1 cellular context compared by ENCODE assay signal in the genomic region with DNA sequence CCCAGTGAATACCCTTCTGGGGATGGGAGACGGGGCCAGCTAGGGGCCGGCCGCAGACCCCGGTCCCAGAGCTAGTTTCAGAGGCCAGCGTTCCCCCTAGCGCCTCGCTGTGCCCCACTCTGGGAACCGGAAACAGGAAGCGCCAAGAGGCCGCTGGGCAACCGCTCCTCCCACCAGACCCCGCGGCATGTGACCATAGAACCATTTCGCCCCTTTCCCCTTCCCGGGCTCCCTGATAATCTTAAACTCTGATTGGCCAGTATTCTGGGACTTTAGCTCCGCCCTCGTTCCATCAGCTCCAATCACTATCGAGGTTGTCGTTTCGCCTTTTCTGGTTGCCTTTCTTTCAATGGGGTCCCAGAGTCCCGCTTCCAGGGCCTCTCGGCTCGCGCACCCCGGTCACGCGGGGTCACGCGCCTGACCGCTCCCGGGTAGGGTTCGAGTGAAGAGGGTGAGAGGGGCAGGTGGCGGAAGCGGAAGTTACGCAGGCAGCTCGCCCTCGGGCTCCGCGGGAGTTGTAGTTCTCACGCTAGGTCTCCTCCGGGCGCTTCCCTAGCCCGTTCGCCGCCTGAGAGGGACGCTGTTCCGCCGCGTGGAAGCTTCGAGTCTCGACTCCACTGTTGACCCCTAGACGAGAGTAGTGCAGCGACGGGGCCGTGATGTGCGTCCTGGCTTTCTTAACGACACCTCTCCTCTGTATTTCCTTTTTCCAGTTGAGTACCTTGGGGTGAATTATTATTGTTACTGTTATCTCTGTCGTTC.
TF ChIP-seq lines count a peak whose summit lies in the region.

A gene (minus strand): TSS at position 121 of the 762 bp plus-strand sequence. CDS start 3,241 bp downstream, outside the sequence.

TF ChIP-seq in GM12878, 131 proteins besides CTCF, POLR2A, EP300 and RAD21 (continued from another document and continues in another):
- TF ChIP-seq ZBED1 (IDR thresholded peaks at IDR 0.05; ENCODE audit: borderline replicate concordance) (peak; percentile 19; the same call in 1 of the 2 replicates), ATF7 (IDR thresholded peaks at IDR 0.05; ENCODE audit: low read depth) (no peak), IKZF2 (IDR thresholded peaks at IDR 0.05) (peak in 1 of 2 experiments; percentile 61; a peak in 2 of 4 replicates), CHD1 (IDR thresholded peaks at IDR 0.05; ENCODE audit: low read depth, low read length) (no peak), SRF (IDR thresholded peaks at IDR 0.05; ENCODE audit: low read depth in 2 of 2, low read length in 2 of 2) (0 out of 4 replicates have a peak, but pooled peaks have one; percentile 2 to 31), POLR2AphosphoS2 (IDR thresholded peaks at IDR 0.05; ENCODE audit: low read depth, low read length) (peak; percentile 82; the same call in 1 of the 2 replicates), HCFC1 (IDR thresholded peaks at IDR 0.05; ENCODE audit: low read length) (peak; percentile 91), NR2C1 (IDR thresholded peaks at IDR 0.05) (peak; percentile 82), SUZ12 (IDR thresholded peaks at IDR 0.05; ENCODE audit: unreplicated experiment) (no peak), POLR2AphosphoS5 (IDR thresholded peaks at IDR 0.05; ENCODE audit: low read length) (peak; percentile 89), ZZZ3 (IDR thresholded peaks at IDR 0.05; ENCODE audit: control insufficient read depth, insufficient read length, low read depth) (no peak), POU2F2 (IDR thresholded peaks at IDR 0.05; ENCODE audit: borderline replicate concordance, low read depth, low read length) (peak; percentile 63; the same call in 1 of the 3 replicates), SMAD5 (IDR thresholded peaks at IDR 0.05; ENCODE audit: low read depth) (peak; percentile 55), SIN3A (IDR thresholded peaks at IDR 0.05; ENCODE audit: low read depth, low read length) (peak; percentile 12; the same call in 1 of the 2 replicates), ETV6 (conservative IDR thresholded peaks at IDR 0.05 in 1 of 2, IDR thresholded peaks at IDR 0.05 in 1 of 2; ENCODE audit: borderline replicate concordance in 1 of 2, low read depth in 1 of 2) (peak in 1 of 2 experiments; percentile 18; a peak in 1 of 4 replicates), JUND (IDR thresholded peaks at IDR 0.05; ENCODE audit: low read depth, low read length) (no peak), PAX5 (IDR thresholded peaks at IDR 0.05; ENCODE audit: borderline replicate concordance, low read depth, low read length) (peak; percentile 58), ASH2L (IDR thresholded peaks at IDR 0.05; ENCODE audit: borderline replicate concordance, low read depth) (no peak), HDAC2 (IDR thresholded peaks at IDR 0.05) (no peak), ZNF384 (IDR thresholded peaks at IDR 0.05; ENCODE audit: borderline replicate concordance, low read depth, low read length) (no peak), KAT2A (conservative IDR thresholded peaks at IDR 0.05; ENCODE audit: control insufficient read depth, low read depth, low read length) (no peak), TARDBP (IDR thresholded peaks at IDR 0.05; ENCODE audit: borderline replicate concordance) (peak; percentile 81)
- TF ChIP-seq, protein P1, sequence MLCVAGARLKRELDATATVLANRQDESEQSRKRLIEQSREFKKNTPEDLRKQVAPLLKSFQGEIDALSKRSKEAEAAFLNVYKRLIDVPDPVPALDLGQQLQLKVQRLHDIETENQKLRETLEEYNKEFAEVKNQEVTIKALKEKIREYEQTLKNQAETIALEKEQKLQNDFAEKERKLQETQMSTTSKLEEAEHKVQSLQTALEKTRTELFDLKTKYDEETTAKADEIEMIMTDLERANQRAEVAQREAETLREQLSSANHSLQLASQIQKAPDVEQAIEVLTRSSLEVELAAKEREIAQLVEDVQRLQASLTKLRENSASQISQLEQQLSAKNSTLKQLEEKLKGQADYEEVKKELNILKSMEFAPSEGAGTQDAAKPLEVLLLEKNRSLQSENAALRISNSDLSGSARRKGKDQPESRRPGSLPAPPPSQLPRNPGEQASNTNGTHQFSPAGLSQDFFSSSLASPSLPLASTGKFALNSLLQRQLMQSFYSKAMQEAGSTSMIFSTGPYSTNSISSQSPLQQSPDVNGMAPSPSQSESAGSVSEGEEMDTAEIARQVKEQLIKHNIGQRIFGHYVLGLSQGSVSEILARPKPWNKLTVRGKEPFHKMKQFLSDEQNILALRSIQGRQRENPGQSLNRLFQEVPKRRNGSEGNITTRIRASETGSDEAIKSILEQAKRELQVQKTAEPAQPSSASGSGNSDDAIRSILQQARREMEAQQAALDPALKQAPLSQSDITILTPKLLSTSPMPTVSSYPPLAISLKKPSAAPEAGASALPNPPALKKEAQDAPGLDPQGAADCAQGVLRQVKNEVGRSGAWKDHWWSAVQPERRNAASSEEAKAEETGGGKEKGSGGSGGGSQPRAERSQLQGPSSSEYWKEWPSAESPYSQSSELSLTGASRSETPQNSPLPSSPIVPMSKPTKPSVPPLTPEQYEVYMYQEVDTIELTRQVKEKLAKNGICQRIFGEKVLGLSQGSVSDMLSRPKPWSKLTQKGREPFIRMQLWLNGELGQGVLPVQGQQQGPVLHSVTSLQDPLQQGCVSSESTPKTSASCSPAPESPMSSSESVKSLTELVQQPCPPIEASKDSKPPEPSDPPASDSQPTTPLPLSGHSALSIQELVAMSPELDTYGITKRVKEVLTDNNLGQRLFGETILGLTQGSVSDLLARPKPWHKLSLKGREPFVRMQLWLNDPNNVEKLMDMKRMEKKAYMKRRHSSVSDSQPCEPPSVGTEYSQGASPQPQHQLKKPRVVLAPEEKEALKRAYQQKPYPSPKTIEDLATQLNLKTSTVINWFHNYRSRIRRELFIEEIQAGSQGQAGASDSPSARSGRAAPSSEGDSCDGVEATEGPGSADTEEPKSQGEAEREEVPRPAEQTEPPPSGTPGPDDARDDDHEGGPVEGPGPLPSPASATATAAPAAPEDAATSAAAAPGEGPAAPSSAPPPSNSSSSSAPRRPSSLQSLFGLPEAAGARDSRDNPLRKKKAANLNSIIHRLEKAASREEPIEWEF (IDR thresholded peaks at IDR 0.05; ENCODE audit: insufficient replicate concordance, low read depth, low read length), result no peak
- TF ChIP-seq, protein P2, sequence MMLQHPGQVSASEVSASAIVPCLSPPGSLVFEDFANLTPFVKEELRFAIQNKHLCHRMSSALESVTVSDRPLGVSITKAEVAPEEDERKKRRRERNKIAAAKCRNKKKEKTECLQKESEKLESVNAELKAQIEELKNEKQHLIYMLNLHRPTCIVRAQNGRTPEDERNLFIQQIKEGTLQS (IDR thresholded peaks at IDR 0.05; ENCODE audit: borderline replicate concordance, extremely low read depth, low read depth, low read length), result peak; percentile 38; the same call in 1 of the 2 replicates
- TF ChIP-seq, protein P3, sequence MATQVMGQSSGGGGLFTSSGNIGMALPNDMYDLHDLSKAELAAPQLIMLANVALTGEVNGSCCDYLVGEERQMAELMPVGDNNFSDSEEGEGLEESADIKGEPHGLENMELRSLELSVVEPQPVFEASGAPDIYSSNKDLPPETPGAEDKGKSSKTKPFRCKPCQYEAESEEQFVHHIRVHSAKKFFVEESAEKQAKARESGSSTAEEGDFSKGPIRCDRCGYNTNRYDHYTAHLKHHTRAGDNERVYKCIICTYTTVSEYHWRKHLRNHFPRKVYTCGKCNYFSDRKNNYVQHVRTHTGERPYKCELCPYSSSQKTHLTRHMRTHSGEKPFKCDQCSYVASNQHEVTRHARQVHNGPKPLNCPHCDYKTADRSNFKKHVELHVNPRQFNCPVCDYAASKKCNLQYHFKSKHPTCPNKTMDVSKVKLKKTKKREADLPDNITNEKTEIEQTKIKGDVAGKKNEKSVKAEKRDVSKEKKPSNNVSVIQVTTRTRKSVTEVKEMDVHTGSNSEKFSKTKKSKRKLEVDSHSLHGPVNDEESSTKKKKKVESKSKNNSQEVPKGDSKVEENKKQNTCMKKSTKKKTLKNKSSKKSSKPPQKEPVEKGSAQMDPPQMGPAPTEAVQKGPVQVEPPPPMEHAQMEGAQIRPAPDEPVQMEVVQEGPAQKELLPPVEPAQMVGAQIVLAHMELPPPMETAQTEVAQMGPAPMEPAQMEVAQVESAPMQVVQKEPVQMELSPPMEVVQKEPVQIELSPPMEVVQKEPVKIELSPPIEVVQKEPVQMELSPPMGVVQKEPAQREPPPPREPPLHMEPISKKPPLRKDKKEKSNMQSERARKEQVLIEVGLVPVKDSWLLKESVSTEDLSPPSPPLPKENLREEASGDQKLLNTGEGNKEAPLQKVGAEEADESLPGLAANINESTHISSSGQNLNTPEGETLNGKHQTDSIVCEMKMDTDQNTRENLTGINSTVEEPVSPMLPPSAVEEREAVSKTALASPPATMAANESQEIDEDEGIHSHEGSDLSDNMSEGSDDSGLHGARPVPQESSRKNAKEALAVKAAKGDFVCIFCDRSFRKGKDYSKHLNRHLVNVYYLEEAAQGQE (IDR thresholded peaks at IDR 0.05; ENCODE audit: low read depth, low read length), result 0 out of 2 replicates have a peak, but pooled peaks have one; percentile 24
- TF ChIP-seq, protein P4, sequence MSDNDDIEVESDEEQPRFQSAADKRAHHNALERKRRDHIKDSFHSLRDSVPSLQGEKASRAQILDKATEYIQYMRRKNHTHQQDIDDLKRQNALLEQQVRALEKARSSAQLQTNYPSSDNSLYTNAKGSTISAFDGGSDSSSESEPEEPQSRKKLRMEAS (IDR thresholded peaks at IDR 0.05; ENCODE audit: low read depth, low read length), result peak; percentile 76
- TF ChIP-seq, protein P5, sequence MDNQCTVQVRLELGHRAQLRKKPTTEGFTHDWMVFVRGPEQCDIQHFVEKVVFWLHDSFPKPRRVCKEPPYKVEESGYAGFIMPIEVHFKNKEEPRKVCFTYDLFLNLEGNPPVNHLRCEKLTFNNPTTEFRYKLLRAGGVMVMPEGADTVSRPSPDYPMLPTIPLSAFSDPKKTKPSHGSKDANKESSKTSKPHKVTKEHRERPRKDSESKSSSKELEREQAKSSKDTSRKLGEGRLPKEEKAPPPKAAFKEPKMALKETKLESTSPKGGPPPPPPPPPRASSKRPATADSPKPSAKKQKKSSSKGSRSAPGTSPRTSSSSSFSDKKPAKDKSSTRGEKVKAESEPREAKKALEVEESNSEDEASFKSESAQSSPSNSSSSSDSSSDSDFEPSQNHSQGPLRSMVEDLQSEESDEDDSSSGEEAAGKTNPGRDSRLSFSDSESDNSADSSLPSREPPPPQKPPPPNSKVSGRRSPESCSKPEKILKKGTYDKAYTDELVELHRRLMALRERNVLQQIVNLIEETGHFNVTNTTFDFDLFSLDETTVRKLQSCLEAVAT (IDR thresholded peaks at IDR 0.05), result no peak; the same call in 1 of the 2 replicates
- TF ChIP-seq, protein P6, sequence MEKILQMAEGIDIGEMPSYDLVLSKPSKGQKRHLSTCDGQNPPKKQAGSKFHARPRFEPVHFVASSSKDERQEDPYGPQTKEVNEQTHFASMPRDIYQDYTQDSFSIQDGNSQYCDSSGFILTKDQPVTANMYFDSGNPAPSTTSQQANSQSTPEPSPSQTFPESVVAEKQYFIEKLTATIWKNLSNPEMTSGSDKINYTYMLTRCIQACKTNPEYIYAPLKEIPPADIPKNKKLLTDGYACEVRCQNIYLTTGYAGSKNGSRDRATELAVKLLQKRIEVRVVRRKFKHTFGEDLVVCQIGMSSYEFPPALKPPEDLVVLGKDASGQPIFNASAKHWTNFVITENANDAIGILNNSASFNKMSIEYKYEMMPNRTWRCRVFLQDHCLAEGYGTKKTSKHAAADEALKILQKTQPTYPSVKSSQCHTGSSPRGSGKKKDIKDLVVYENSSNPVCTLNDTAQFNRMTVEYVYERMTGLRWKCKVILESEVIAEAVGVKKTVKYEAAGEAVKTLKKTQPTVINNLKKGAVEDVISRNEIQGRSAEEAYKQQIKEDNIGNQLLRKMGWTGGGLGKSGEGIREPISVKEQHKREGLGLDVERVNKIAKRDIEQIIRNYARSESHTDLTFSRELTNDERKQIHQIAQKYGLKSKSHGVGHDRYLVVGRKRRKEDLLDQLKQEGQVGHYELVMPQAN (conservative IDR thresholded peaks at IDR 0.05), result peak; percentile 96
- TF ChIP-seq, protein P7, sequence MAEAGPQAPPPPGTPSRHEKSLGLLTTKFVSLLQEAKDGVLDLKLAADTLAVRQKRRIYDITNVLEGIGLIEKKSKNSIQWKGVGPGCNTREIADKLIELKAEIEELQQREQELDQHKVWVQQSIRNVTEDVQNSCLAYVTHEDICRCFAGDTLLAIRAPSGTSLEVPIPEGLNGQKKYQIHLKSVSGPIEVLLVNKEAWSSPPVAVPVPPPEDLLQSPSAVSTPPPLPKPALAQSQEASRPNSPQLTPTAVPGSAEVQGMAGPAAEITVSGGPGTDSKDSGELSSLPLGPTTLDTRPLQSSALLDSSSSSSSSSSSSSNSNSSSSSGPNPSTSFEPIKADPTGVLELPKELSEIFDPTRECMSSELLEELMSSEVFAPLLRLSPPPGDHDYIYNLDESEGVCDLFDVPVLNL (IDR thresholded peaks at IDR 0.05; ENCODE audit: low read depth, low read length), result peak; percentile 80
- TF ChIP-seq, protein P8, sequence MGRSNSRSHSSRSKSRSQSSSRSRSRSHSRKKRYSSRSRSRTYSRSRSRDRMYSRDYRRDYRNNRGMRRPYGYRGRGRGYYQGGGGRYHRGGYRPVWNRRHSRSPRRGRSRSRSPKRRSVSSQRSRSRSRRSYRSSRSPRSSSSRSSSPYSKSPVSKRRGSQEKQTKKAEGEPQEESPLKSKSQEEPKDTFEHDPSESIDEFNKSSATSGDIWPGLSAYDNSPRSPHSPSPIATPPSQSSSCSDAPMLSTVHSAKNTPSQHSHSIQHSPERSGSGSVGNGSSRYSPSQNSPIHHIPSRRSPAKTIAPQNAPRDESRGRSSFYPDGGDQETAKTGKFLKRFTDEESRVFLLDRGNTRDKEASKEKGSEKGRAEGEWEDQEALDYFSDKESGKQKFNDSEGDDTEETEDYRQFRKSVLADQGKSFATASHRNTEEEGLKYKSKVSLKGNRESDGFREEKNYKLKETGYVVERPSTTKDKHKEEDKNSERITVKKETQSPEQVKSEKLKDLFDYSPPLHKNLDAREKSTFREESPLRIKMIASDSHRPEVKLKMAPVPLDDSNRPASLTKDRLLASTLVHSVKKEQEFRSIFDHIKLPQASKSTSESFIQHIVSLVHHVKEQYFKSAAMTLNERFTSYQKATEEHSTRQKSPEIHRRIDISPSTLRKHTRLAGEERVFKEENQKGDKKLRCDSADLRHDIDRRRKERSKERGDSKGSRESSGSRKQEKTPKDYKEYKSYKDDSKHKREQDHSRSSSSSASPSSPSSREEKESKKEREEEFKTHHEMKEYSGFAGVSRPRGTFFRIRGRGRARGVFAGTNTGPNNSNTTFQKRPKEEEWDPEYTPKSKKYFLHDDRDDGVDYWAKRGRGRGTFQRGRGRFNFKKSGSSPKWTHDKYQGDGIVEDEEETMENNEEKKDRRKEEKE (IDR thresholded peaks at IDR 0.05), result no peak
- TF ChIP-seq, protein P9, sequence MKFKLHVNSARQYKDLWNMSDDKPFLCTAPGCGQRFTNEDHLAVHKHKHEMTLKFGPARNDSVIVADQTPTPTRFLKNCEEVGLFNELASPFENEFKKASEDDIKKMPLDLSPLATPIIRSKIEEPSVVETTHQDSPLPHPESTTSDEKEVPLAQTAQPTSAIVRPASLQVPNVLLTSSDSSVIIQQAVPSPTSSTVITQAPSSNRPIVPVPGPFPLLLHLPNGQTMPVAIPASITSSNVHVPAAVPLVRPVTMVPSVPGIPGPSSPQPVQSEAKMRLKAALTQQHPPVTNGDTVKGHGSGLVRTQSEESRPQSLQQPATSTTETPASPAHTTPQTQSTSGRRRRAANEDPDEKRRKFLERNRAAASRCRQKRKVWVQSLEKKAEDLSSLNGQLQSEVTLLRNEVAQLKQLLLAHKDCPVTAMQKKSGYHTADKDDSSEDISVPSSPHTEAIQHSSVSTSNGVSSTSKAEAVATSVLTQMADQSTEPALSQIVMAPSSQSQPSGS (IDR thresholded peaks at IDR 0.05; ENCODE audit: low read length), result no peak
